Comparison of ENCODE assay signal across 20 cellular contexts in genomic region chr17:77222356-77222755, GRCh38.
"Had no signal": no experiment of that assay in that cellular context is flagged by ENCODE, and none has a peak within 500 bp of the region (broad histone marks: within the 10 kb centered on the region; RNA-seq: fewer than 3 reads in every experiment).

No MANE protein-coding gene starts in this region.

- DNase-seq: activated B cell treated with CpG ODN at 0.5 μM for 24 hours; activated CD4-positive, alpha-beta T cell treated with anti-CD3 and anti-CD28 coated beads for 36 hours; activated CD4-positive, alpha-beta T cell treated with anti-CD3 and anti-CD28 coated beads, Interleukin-2, amount 50 U/mL, for 4 hours; activated CD8-positive, alpha-beta memory T cell treated with anti-CD3 and anti-CD28 coated beads, Interleukin-2, amount 50 U/mL, for 48 hours; activated naive CD4-positive, alpha-beta T cell; activated T-cell treated with anti-CD3 and anti-CD28 coated beads, Interleukin-2, amount 50 U/mL, for 4 hours; adrenal gland; brain microvascular endothelial cell; central memory CD4-positive, alpha-beta T cell; dorsolateral prefrontal cortex; effector memory CD8-positive, alpha-beta T cell; esophagus squamous epithelium; mesendoderm; mucosa of descending colon; retina; stimulated activated CD4-positive, alpha-beta T cell treated with anti-CD3 and anti-CD28 coated beads, Interleukin-4, amount 100 ng/mL, for 1 hour; stimulated activated naive CD4-positive, alpha-beta T cell treated with Interleukin-2 at 50 U/mL for 16 hours; T1000 had no signal

- ATAC-seq: activated CD4-positive, alpha-beta T cell treated with anti-CD3 and anti-CD28 coated beads for 36 hours; activated T-cell treated with anti-CD3 and anti-CD28 coated beads, Interleukin-2, amount 50 U/mL, for 4 hours; effector memory CD8-positive, alpha-beta T cell; mucosa of descending colon had no signal

- H3K4me1 ChIP-seq: adrenal gland, ascending aorta had no signal

- H3K27ac ChIP-seq: ascending aorta, brain microvascular endothelial cell, thoracic aorta had no signal

- H3K9me3 ChIP-seq: adrenal gland, ascending aorta, esophagus squamous epithelium, mucosa of descending colon, thoracic aorta had no signal

- H3K4me3 ChIP-seq: adrenal gland, ascending aorta, dorsolateral prefrontal cortex, esophagus squamous epithelium, mucosa of descending colon, thoracic aorta had no signal

- H3K27me3 ChIP-seq: adrenal gland, ascending aorta, brain microvascular endothelial cell, dorsolateral prefrontal cortex, esophagus squamous epithelium had no signal
